ENCODE assay signal across 26 cellular contexts in genomic region chr17:69302682-69303081, GRCh38. TPM values are rescaled to one million over a fixed set of nuclear protein-coding genes. Genes with fewer than 3 reads are reported as not detected.
DNase-seq lines count a peak whose midpoint lies in the region; ATAC-seq, FAIRE-seq and TF ChIP-seq lines count a peak whose summit lies in the region.
"Had no signal": no experiment of that assay in that cellular context is flagged by ENCODE, and none has a peak within 500 bp of the region (broad histone marks: within the 10 kb centered on the region; RNA-seq: fewer than 3 reads in every experiment).

No MANE protein-coding gene starts in this region.

- BruUV-seq in IMR-90 (replicated peaks; lab: Mats Ljungman, UMichigan) (no TSS peak), K562 (replicated peaks; lab: Mats Ljungman, UMichigan) (no TSS peak)

- no peak overlapping the region for H3K9ac ChIP-seq in IMR-90 (ENCODE audit: low read depth, low read length)
- no peak overlapping the region for H3K9ac ChIP-seq in K562 (ENCODE audit: insufficient read depth in 1 of 2, low read depth in 2 of 2, low read length in 2 of 2)
- H3K9ac ChIP-seq: BLaER1 had no signal

- H3K14ac ChIP-seq in IMR-90 (replicated peaks; ENCODE audit: low read depth, low read length) = no peak overlapping the region

- H2BK5ac ChIP-seq in IMR-90 (ENCODE audit: low read depth, low read length, poor library complexity, severe bottlenecking) = no peak overlapping the region

- no peaks in the 10 kb centered on the region for H3K79me2 ChIP-seq in K562 (ENCODE audit: control insufficient read depth, insufficient read depth, low read length)

- H3K36me3 ChIP-seq in IMR-90 (ENCODE audit: control insufficient read depth, insufficient read depth, low read length) = no peaks in the 10 kb centered on the region
- no peaks in the 10 kb centered on the region for H3K36me3 ChIP-seq in K562 (ENCODE audit: control insufficient read depth, insufficient read depth, low read length)
- peaks cover 0 to 4% of the 10 kb centered on the region in 2 donors for H3K36me3 ChIP-seq in small intestine (ENCODE audit: control insufficient read depth in 2 of 2, insufficient read depth in 2 of 2, low read length in 2 of 2)
- H3K36me3 ChIP-seq: BE2C had no signal

- no peak overlapping the region for H3K4ac ChIP-seq in IMR-90 (ENCODE audit: low read depth, low read length)

- TF ChIP-seq CTCF in IMR-90 (conservative IDR thresholded peaks at IDR 0.05; ENCODE audit: low read depth, low read length) (no peak), K562 (IDR thresholded peaks at IDR 0.05 in 2 of 3, conservative IDR thresholded peaks at IDR 0.05 in 1 of 3; ENCODE audit: insufficient read depth in 2 of 3, low read depth in 1 of 3, low read length in 3 of 3) (no peak)

- H3K4me3 ChIP-seq in IMR-90 (ENCODE audit: insufficient read depth, low read depth, low read length) (no peak overlapping the region), K562 (no peak overlapping the region), small intestine (ENCODE audit: low read depth in 1 of 2, low read length in 2 of 2) (no peak overlapping the region)
- H3K4me3 ChIP-seq: BLaER1, GM12878 had no signal

- no peak overlapping the region for H2BK20ac ChIP-seq in IMR-90 (ENCODE audit: low read depth, low read length)

- intact Hi-C loops in IMR-90 (cut with micrococcal nuclease) (no loop called here), K562 (cut with micrococcal nuclease) (no loop called here)

- FAIRE-seq in K562 (lab: Jason Lieb, UNC) (no peak), small intestine (lab: Jason Lieb, UNC) (peak; percentile 26)
- FAIRE-seq: A204.1, GM12878, GM12892, GM18507 had no signal

- H3K36me3 Mint-ChIP-seq in T-helper 2 cell treated with Interferon-gamma antibody and Interleukin-4, amounts not matched to agents 5 μg/mL and 100 μg/mL, for 36 hours (ENCODE audit: low read depth) = peaks cover 1% of the 10 kb centered on the region

- dilution Hi-C loops in IMR-90 (cut with HindIII; ENCODE audit: low sequenced_read_pairs, unreplicated experiment) = no loop called here

- no CpG with 5 or more reads among the region's 1 CpG for WGBS in IMR-90 (ENCODE audit: extremely low coverage in 2 of 2, insufficient read length in 1 of 2), 2 experiments
- 0% methylated on average over 1 of the region's 1 CpG for WGBS in K562 (ENCODE audit: insufficient coverage, low coverage, missing lambda C conversion rate)
- WGBS in small intestine, 3 donors = 83 to 88% (median 87%) methylated on average over 1 of the region's 1 CpG

- no peak overlapping the region for H2BK15ac ChIP-seq in IMR-90 (ENCODE audit: low read depth, low read length)

- H3K9me1 ChIP-seq in IMR-90 (ENCODE audit: insufficient read depth, low read length) = no peaks in the 10 kb centered on the region
- no peaks in the 10 kb centered on the region for H3K9me1 ChIP-seq in K562 (ENCODE audit: control insufficient read depth, insufficient read depth, low read length)

- no peak overlapping the region for H3K56ac ChIP-seq in IMR-90 (ENCODE audit: extremely low read depth, insufficient read depth, low read length)

- H3K9me3 ChIP-seq in IMR-90 (ENCODE audit: control insufficient read depth, insufficient read depth, low read length) (no peaks in the 10 kb centered on the region), K562 (replicated peaks; ENCODE audit: control insufficient read depth, insufficient read depth, low read depth, low read length) (no peaks in the 10 kb centered on the region), small intestine (ENCODE audit: control insufficient read depth, low read depth) (no peaks in the 10 kb centered on the region)
- H3K9me3 ChIP-seq: BE2C had no signal

- TF ChIP-seq RAD21 in IMR-90 (IDR thresholded peaks at IDR 0.05; ENCODE audit: low read length) (no peak), K562 (CRISPR knock-in tag; conservative IDR thresholded peaks at IDR 0.05 in 1 of 2, IDR thresholded peaks at IDR 0.05 in 1 of 2) (no peak)

- no peaks in the 10 kb centered on the region for H4K20me1 ChIP-seq in IMR-90 (ENCODE audit: insufficient read depth, low read length)
- no peaks in the 10 kb centered on the region for H4K20me1 ChIP-seq in K562 (replicated peaks; ENCODE audit: control insufficient read depth, insufficient read depth, low read length)
- H4K20me1 ChIP-seq: BLaER1 had no signal

- H3K27me3 Mint-ChIP-seq in T-helper 2 cell treated with Interferon-gamma antibody and Interleukin-4, amounts not matched to agents 5 μg/mL and 100 μg/mL, for 36 hours (ENCODE audit: low read depth) = no peaks in the 10 kb centered on the region
- H3K27me3 Mint-ChIP-seq: CD4-positive, alpha-beta memory T cell; CD4-positive, CD25-positive, alpha-beta regulatory T cell; CD8-positive, alpha-beta memory T cell had no signal

- H3K23ac ChIP-seq in IMR-90 (ENCODE audit: low read depth, low read length) = no peak overlapping the region

- H3K4me3 Mint-ChIP-seq in T-helper 2 cell treated with Interferon-gamma antibody and Interleukin-4, amounts not matched to agents 5 μg/mL and 100 μg/mL, for 36 hours = no peak overlapping the region
- H3K4me3 Mint-ChIP-seq: CD14-positive monocyte; CD4-positive, alpha-beta memory T cell; CD4-positive, CD25-positive, alpha-beta regulatory T cell; CD8-positive, alpha-beta memory T cell had no signal

- H3K79me1 ChIP-seq in IMR-90 (ENCODE audit: low read depth in 1 of 2, low read length in 2 of 2) = no peaks in the 10 kb centered on the region

- no peaks in the 10 kb centered on the region for H3K9me3 Mint-ChIP-seq in T-helper 2 cell treated with Interferon-gamma antibody and Interleukin-4, amounts not matched to agents 5 μg/mL and 100 μg/mL, for 36 hours

- H3K4me2 ChIP-seq in IMR-90 (ENCODE audit: low read depth, low read length) = no peak overlapping the region
- H3K4me2 ChIP-seq in K562 (ENCODE audit: insufficient read depth, low read length) = no peak overlapping the region
- H3K4me2 ChIP-seq: BLaER1 had no signal

- TF ChIP-seq POLR2A in IMR-90 (IDR thresholded peaks at IDR 0.05; ENCODE audit: low read depth, low read length) = no peak
- no peak for TF ChIP-seq POLR2A in K562 (conservative IDR thresholded peaks at IDR 0.05)

- TF ChIP-seq EP300 in K562 (IDR thresholded peaks at IDR 0.05; ENCODE audit: low read length) = no peak

- no peaks in the 10 kb centered on the region for H3K4me1 Mint-ChIP-seq in T-helper 2 cell treated with Interferon-gamma antibody and Interleukin-4, amounts not matched to agents 5 μg/mL and 100 μg/mL, for 36 hours (ENCODE audit: low read depth)

- H3K27me3 ChIP-seq in IMR-90 (ENCODE audit: control insufficient read depth, insufficient read depth, low read length) (no peaks in the 10 kb centered on the region), K562 (ENCODE audit: control insufficient read depth in 2 of 2, insufficient read depth in 2 of 2, low read length in 2 of 2) (no peaks in the 10 kb centered on the region), small intestine (ENCODE audit: control insufficient read depth in 2 of 2, insufficient read depth in 2 of 2, low read length in 2 of 2) (no peaks in the 10 kb centered on the region)
- H3K27me3 ChIP-seq: BE2C, BLaER1 had no signal

- H2BK120ac ChIP-seq in IMR-90 (ENCODE audit: low read depth, low read length) = no peak overlapping the region

- H2AK9ac ChIP-seq in IMR-90 (replicated peaks; ENCODE audit: low read depth, low read length, poor library complexity) = no peak overlapping the region

- H3K27ac ChIP-seq in IMR-90 (ENCODE audit: insufficient read depth, low read length) (no peak overlapping the region), K562 (ENCODE audit: extremely low read depth, low read depth, low read length) (no peak overlapping the region), small intestine (ENCODE audit: low read depth in 1 of 2, low read length in 1 of 2) (no peak overlapping the region)
- H3K27ac ChIP-seq: BLaER1 had no signal

- H4K5ac ChIP-seq in IMR-90 (ENCODE audit: low read depth, low read length) = no peak overlapping the region

- POLR2A ChIA-PET in IMR-90 (lab: Charles Lee; ENCODE audit: unreplicated experiment) (no interaction called here), K562 (lab: Yijun Ruan, JAX) (no interaction called here)

- CTCF ChIA-PET in IMR-90 (lab: Yijun Ruan, JAX) = interaction anchor here (0.6 kb wide), 1 partner anchor 1249 kb away, joined by 4 read pairs; no protein-coding TSS in a partner anchor
- CTCF ChIA-PET in K562 (lab: Yijun Ruan, JAX; ENCODE audit: low intra/inter-chr PET ratio) = no interaction called here

- DNase-seq in IMR-90 (no peak), K562 (ENCODE audit: extremely low read depth in 1 of 4, low spot score in 3 of 4) (no peak), small intestine (no peak)
- no peak for DNase-seq in T-helper 2 cell treated with Interferon-gamma antibody and Interleukin-4, amounts not matched to agents 5 μg/mL and 100 μg/mL, for 36 hours (ENCODE audit: low spot score)
- DNase-seq: 8988T; ACHN; BE2C; C1 segment of cervical spinal cord; CD4-positive, alpha-beta memory T cell; CD4-positive, CD25-positive, alpha-beta regulatory T cell; CD8-positive, alpha-beta memory T cell; COR-L47; DMS 273 treated with DMSO at 0.1 percent for 48 hours; DMS153; DMS53; DMS79; DND-41; EL; GDM1 had no signal

- H2AFZ ChIP-seq in IMR-90 (replicated peaks; ENCODE audit: low read length, poor library complexity) = no peak overlapping the region
- no peak overlapping the region for H2AFZ ChIP-seq in K562 (ENCODE audit: low read depth, low read length)

- H2AK5ac ChIP-seq in IMR-90 (ENCODE audit: low read depth, low read length) = no peak overlapping the region

- in situ Hi-C loops in IMR-90 (cut with MboI; ENCODE audit: low sequenced_read_pairs) = no loop called here
- in situ Hi-C loops in K562 (cut with MboI) = no loop called here

- H3K18ac ChIP-seq in IMR-90 (ENCODE audit: low read depth, low read length) = no peak overlapping the region

- no peak overlapping the region for H3K27ac Mint-ChIP-seq in T-helper 2 cell treated with Interferon-gamma antibody and Interleukin-4, amounts not matched to agents 5 μg/mL and 100 μg/mL, for 36 hours
- H3K27ac Mint-ChIP-seq: CD14-positive monocyte; CD4-positive, alpha-beta memory T cell; CD4-positive, CD25-positive, alpha-beta regulatory T cell; CD8-positive, alpha-beta memory T cell had no signal

- H4K8ac ChIP-seq in IMR-90 (ENCODE audit: low read depth in 2 of 2, low read length in 2 of 2) = no peak overlapping the region

- no peak for ATAC-seq in IMR-90 (ENCODE audit: low read depth)
- ATAC-seq in K562 = no peak
- no peak for ATAC-seq in GM21390 (IDR thresholded peaks at IDR 0.05; ENCODE audit: unreplicated experiment)
- ATAC-seq: GM12878 had no signal

- no peak overlapping the region for H4K91ac ChIP-seq in IMR-90 (ENCODE audit: insufficient read depth, low read depth, low read length)

- H3K4me1 ChIP-seq in IMR-90 (ENCODE audit: control insufficient read depth, insufficient read depth, low read length) (no peaks in the 10 kb centered on the region), K562 (replicated peaks in 1 of 2; ENCODE audit: control insufficient read depth in 2 of 2, insufficient read depth in 2 of 2, low read length in 2 of 2) (no peaks in the 10 kb centered on the region), small intestine (ENCODE audit: control insufficient read depth in 2 of 2, insufficient read depth in 1 of 2, low read depth in 1 of 2, low read length in 1 of 2) (no peaks in the 10 kb centered on the region)
- H3K4me1 ChIP-seq: BE2C, BLaER1 had no signal

RNA-seq across cellular contexts. Expression of gene ABCA5, which starts 24.3 kb away (rescaled TPM):
- total RNA-seq in IMR-90 (2012; rRNA removed) (2.3 and 3.6 TPM in 2 replicates), K562 (2014; rRNA removed) (0.73 and 1.1 TPM in 2 replicates), K562 (2014; rRNA removed; fragmentation: Illumina TruSeq; extraction: Trizol) (1.7 and 2.2 TPM in 2 replicates), K562 (2015; rRNA removed; fragmentation: Illumina TruSeq; extraction: Trizol) (1.1 and 1.4 TPM in 2 replicates), K562 (2021) (1.2 and 2.3 TPM in 2 replicates)
- polyA plus RNA-seq in IMR-90 (2012; rRNA removed) (1.0 and 1.3 TPM in 2 replicates), K562 (2011; rRNA removed) (1.9 TPM in 2 replicates), K562 (2014; fragmentation: Illumina TruSeq; extraction: Trizol) (0.74 and 1.1 TPM in 2 replicates), K562 (2014; fragmentation: Nextera tagmentation; extraction: Ambion mirVana) (1 to 10 TPM in 1 of 2 experiments, under 1 TPM in 1; 0.84 to 2.1 TPM), K562 (2014; rRNA removed) (0.76 and 2.0 TPM in 2 replicates), small intestine (10 to 100 TPM; 11.5 to 57.0 (median 25.7) TPM)
- polyA plus RNA-seq in IMR-90 (2012; cell fraction: cytosol; rRNA removed) = 0.08 and 0.09 TPM in 2 replicates
- 0.59 and 5.8 TPM in 2 replicates for polyA plus RNA-seq in IMR-90 (2012; cell fraction: nucleus; rRNA removed; ENCODE audit: low replicate concordance)
- total RNA-seq in K562 (2011; cell fraction: chromatin; rRNA removed; ENCODE audit: low replicate concordance) = 6.5 and 18.8 TPM in 2 replicates
- total RNA-seq in K562 (2011; cell fraction: nucleolus; rRNA removed) = 2.0 and 2.9 TPM in 2 replicates
- total RNA-seq in K562 (2011; cell fraction: nucleoplasm; rRNA removed) = 9.6 and 19.0 TPM in 2 replicates
- polyA plus RNA-seq in K562 (2011; cell fraction: cytosol; rRNA removed) = 0.12 and 0.27 TPM in 2 replicates
- polyA plus RNA-seq in K562 (2011; cell fraction: nucleus; rRNA removed) = 2.5 and 4.3 TPM in 2 replicates
- polyA plus RNA-seq in K562 (2012) = 0.48 and 1.4 TPM in 2 replicates
- 2.7 and 3.1 TPM in 2 replicates for polyA minus RNA-seq in K562 (2011; rRNA and poly(A)+ RNA removed)
- 0.86 and 1.1 TPM in 2 replicates for polyA minus RNA-seq in K562 (2011; cell fraction: cytosol; rRNA and poly(A)+ RNA removed)
- 2.7 and 4.1 TPM in 2 replicates for polyA minus RNA-seq in K562 (2011; cell fraction: nucleus; rRNA and poly(A)+ RNA removed)
